In genomic region chr1:232226197-232226681, GRCh38 we compare ENCODE assay signal across 8 cellular contexts.
A peak's percentile ranks its signal among the peaks of the same experiment; 100 is the strongest.
DNase-seq lines count a peak whose midpoint lies in the region; ATAC-seq, FAIRE-seq and TF ChIP-seq lines count a peak whose summit lies in the region.

No MANE protein-coding gene starts in this region.

- H3K4me1 ChIP-seq in smooth muscle cell (ENCODE audit: low read depth): peaks cover 25% of the 10 kb centered on the region

- no peak overlapping the region for H3K27ac ChIP-seq in smooth muscle cell (ENCODE audit: low read depth)
- H3K27ac ChIP-seq in dorsolateral prefrontal cortex: no peak overlapping the region

- no peaks in the 10 kb centered on the region for H3K36me3 ChIP-seq in smooth muscle cell (ENCODE audit: low read depth)

- H3K9me3 ChIP-seq in smooth muscle cell (replicated peaks; ENCODE audit: low read depth): no peaks in the 10 kb centered on the region

- no peaks in the 10 kb centered on the region for H3K9me3 Mint-ChIP-seq in activated CD8-positive, alpha-beta memory T cell treated with anti-CD3 and anti-CD28 coated beads, Interleukin-2, amount 10 ng/mL, durations not matched to agents 7 days and 5 days (ENCODE audit: low read depth)

- 5% methylated on average over 5 of the region's 5 CpGs for WGBS in smooth muscle cell (ENCODE audit: low lambda C conversion rate)

- no peaks in the 10 kb centered on the region for H3K79me2 ChIP-seq in smooth muscle cell (ENCODE audit: low read depth)

- H3K27me3 Mint-ChIP-seq in activated CD8-positive, alpha-beta memory T cell treated with anti-CD3 and anti-CD28 coated beads, Interleukin-2, amount 10 ng/mL, durations not matched to agents 7 days and 5 days: peaks cover 4% of the 10 kb centered on the region

- peaks cover 8% of the 10 kb centered on the region for H3K4me1 Mint-ChIP-seq in activated CD8-positive, alpha-beta memory T cell treated with anti-CD3 and anti-CD28 coated beads, Interleukin-2, amount 10 ng/mL, durations not matched to agents 7 days and 5 days

- CTCF ChIA-PET in activated CD8-positive, alpha-beta memory T cell treated with anti-CD3 and anti-CD28 coated beads, Interleukin-2, amount 10 ng/mL, durations not matched to agents 7 days and 5 days (lab: Charles Lee): interaction anchor here (0.6 to 1.3 kb wide), 2 partner anchors 18 to 257 kb away, joined by 3 to 4 read pairs; no protein-coding TSS in a partner anchor

- H3K4me2 ChIP-seq in smooth muscle cell: peak overlapping the region; percentile 66

- ATAC-seq in activated CD8-positive, alpha-beta memory T cell treated with anti-CD3 and anti-CD28 coated beads, Interleukin-2, amount 10 ng/mL, durations not matched to agents 7 days and 5 days: peak; percentile 87
- ATAC-seq in HG02678 (IDR thresholded peaks at IDR 0.05; ENCODE audit: unreplicated experiment): no peak

- FAIRE-seq in D721Med (lab: Jason Lieb, UNC): no peak

- peak; percentile 72 for DNase-seq in activated CD8-positive, alpha-beta memory T cell treated with anti-CD3 and anti-CD28 coated beads, Interleukin-2, amount 10 ng/mL, durations not matched to agents 7 days and 5 days
- no peak for DNase-seq in activated CD8-positive, alpha-beta memory T cell treated with anti-CD3 and anti-CD28 coated beads for 24 hours
- peak; percentile 78 for DNase-seq in NCI-H345 (lab: John Stamatoyannopoulos, UW)
- peak; percentile 62 for DNase-seq in ecto neural progenitor cell (ENCODE audit: low spot score)
- no peak for DNase-seq in smooth muscle cell (lab: John Stamatoyannopoulos, UW; ENCODE audit: unreplicated experiment)
- DNase-seq in D721Med (ENCODE audit: insufficient read length, low spot score): no peak
- DNase-seq in dorsolateral prefrontal cortex: no peak

- H3K4me3 Mint-ChIP-seq in activated CD8-positive, alpha-beta memory T cell treated with anti-CD3 and anti-CD28 coated beads, Interleukin-2, amount 10 ng/mL, durations not matched to agents 7 days and 5 days: no peak overlapping the region

- intact Hi-C loops in dorsolateral prefrontal cortex (cut with DNase I): no loop called here

- TF ChIP-seq CTCF in smooth muscle cell (IDR thresholded peaks at IDR 0.05; ENCODE audit: borderline replicate concordance, insufficient read depth, poor library complexity, severe bottlenecking) (no peak), D721Med (IDR thresholded peaks at IDR 0.05; ENCODE audit: insufficient read depth, missing control alignments) (no peak), dorsolateral prefrontal cortex (IDR thresholded peaks at IDR 0.05 in 54 of 56, conservative IDR thresholded peaks at IDR 0.05 in 2 of 56; ENCODE audit: low read depth in 1 of 56, partially characterized antibody in 56 of 56) (no peak)

- no peaks in the 10 kb centered on the region for H3F3A ChIP-seq in smooth muscle cell (ENCODE audit: low read depth)

- peak overlapping the region; percentile 32 for H2AFZ ChIP-seq in smooth muscle cell (ENCODE audit: low read depth)

- H3K27me3 ChIP-seq in smooth muscle cell (ENCODE audit: low read depth) (no peaks in the 10 kb centered on the region), dorsolateral prefrontal cortex (peaks cover 0 to 6% (median 0%) of the 10 kb centered on the region in 45 donors)

- H3K9ac ChIP-seq in smooth muscle cell (ENCODE audit: low read depth): no peak overlapping the region

- no peaks in the 10 kb centered on the region for H4K20me1 ChIP-seq in smooth muscle cell (ENCODE audit: low read depth)

- no peaks in the 10 kb centered on the region for H3K36me3 Mint-ChIP-seq in activated CD8-positive, alpha-beta memory T cell treated with anti-CD3 and anti-CD28 coated beads, Interleukin-2, amount 10 ng/mL, durations not matched to agents 7 days and 5 days

- H3K27ac Mint-ChIP-seq in activated CD8-positive, alpha-beta memory T cell treated with anti-CD3 and anti-CD28 coated beads, Interleukin-2, amount 10 ng/mL, durations not matched to agents 7 days and 5 days: peak overlapping the region; percentile 50

- H3K4me3 ChIP-seq in smooth muscle cell: no peak overlapping the region
- H3K4me3 ChIP-seq in dorsolateral prefrontal cortex: no peak overlapping the region

Comparison
In these comparisons a context has a peak if more than half of its experiments do, and no peak if none do; other contexts are left out.
1. DNase-seq: peak in activated CD8-positive, alpha-beta memory T cell treated with anti-CD3 and anti-CD28 coated beads, Interleukin-2, amount 10 ng/mL, durations not matched to agents 7 days and 5 days (single experiment), NCI-H345 (single experiment) and ecto neural progenitor cell (single experiment); none in activated CD8-positive, alpha-beta memory T cell treated with anti-CD3 and anti-CD28 coated beads for 24 hours (single experiment), smooth muscle cell (single experiment), D721Med (single experiment) and dorsolateral prefrontal cortex (0 of 10).